In genomic region chr9:127793093-127793708, GRCh38 we compare ENCODE assay signal across 10 cellular contexts. TPM values are rescaled to one million over a fixed set of nuclear protein-coding genes. Genes with fewer than 3 reads are reported as not detected.
A peak's percentile ranks its signal among the peaks of the same experiment; 100 is the strongest.
DNase-seq lines count a peak whose midpoint lies in the region; ATAC-seq and TF ChIP-seq lines count a peak whose summit lies in the region.
"Had no signal": no experiment of that assay in that cellular context is flagged by ENCODE, and none has a peak within 500 bp of the region (broad histone marks: within the 10 kb centered on the region; RNA-seq: fewer than 3 reads in every experiment).

No MANE protein-coding gene starts in this region.

- no peak overlapping the region for H3K14ac ChIP-seq in mesenchymal stem cell (ENCODE audit: low read length in 2 of 2)

- WGBS in mesenchymal stem cell, result 75% methylated on average over 7 of the region's 8 CpGs

- peaks cover 48% of the 10 kb centered on the region for H3K36me3 ChIP-seq in HAP-1 (replicated peaks)
- H3K36me3 ChIP-seq in mesenchymal stem cell (ENCODE audit: control insufficient read depth in 1 of 2, insufficient read depth in 2 of 2, low read depth in 1 of 2, low read length in 2 of 2), result peaks cover 58 to 63% of the 10 kb centered on the region in 2 experiments

- no peak for ATAC-seq in HG02642 (IDR thresholded peaks at IDR 0.05; ENCODE audit: poor library complexity, unreplicated experiment)

- H2AFZ ChIP-seq in mesenchymal stem cell (ENCODE audit: low read depth, low read length), result no peak overlapping the region

- in situ Hi-C loops in HAP-1 (cut with MboI; ENCODE audit: low sequenced_read_pairs), result no loop called here

- H4K8ac ChIP-seq in mesenchymal stem cell (ENCODE audit: low read length), result peak overlapping the region; percentile 57

- no peak overlapping the region for H4K91ac ChIP-seq in mesenchymal stem cell (ENCODE audit: low read length)

- H3K79me1 ChIP-seq in mesenchymal stem cell (replicated peaks; ENCODE audit: low read length, poor library complexity, severe bottlenecking), result peaks cover 32% of the 10 kb centered on the region

- no peak overlapping the region for H2BK120ac ChIP-seq in mesenchymal stem cell (ENCODE audit: low read depth, low read length)

- no peak overlapping the region for H3K23ac ChIP-seq in mesenchymal stem cell (ENCODE audit: low read length in 2 of 2)

- no peak for TF ChIP-seq CTCF in AG04450 (IDR thresholded peaks at IDR 0.05; ENCODE audit: low read depth, low read length)

- H3K4me3 ChIP-seq in AG04450 (ENCODE audit: low read depth, low read length) (no peak overlapping the region), HAP-1 (no peak overlapping the region), mesenchymal stem cell (ENCODE audit: insufficient read depth in 1 of 2, low read depth in 1 of 2, low read length in 2 of 2) (no peak overlapping the region)

- H3K9ac ChIP-seq in mesenchymal stem cell (ENCODE audit: low read length), result peak overlapping the region; percentile 52

- H3K18ac ChIP-seq in mesenchymal stem cell (ENCODE audit: low read depth in 1 of 2, low read length in 2 of 2), result no peak overlapping the region

- peak overlapping the region; percentile 24 for H3K27ac Mint-ChIP-seq in activated naive CD8-positive, alpha-beta T cell

- peaks cover 45% of the 10 kb centered on the region for H3K4me1 Mint-ChIP-seq in activated naive CD8-positive, alpha-beta T cell (ENCODE audit: low read depth)

- no peak overlapping the region for H2BK12ac ChIP-seq in mesenchymal stem cell (ENCODE audit: low read length in 2 of 2)

- DNase-seq in AG04450 (ENCODE audit: low read depth, low spot score) (no peak), HAP-1 (ENCODE audit: low spot score in 2 of 2) (peak; percentile 1 to 52), mesenchymal stem cell (peak; percentile 33), NCI-H2029 (lab: John Stamatoyannopoulos, UW) (no peak), NOMO-1 (lab: John Stamatoyannopoulos, UW; ENCODE audit: unreplicated experiment in 2 of 2) (no peak), OCI-M2 (lab: John Stamatoyannopoulos, UW; ENCODE audit: unreplicated experiment) (no peak)
- DNase-seq: NCI-H1105; stimulated activated CD4-positive, alpha-beta T cell treated with anti-CD3 and anti-CD28 coated beads, Interleukin-4, amount 100 ng/mL, for 4 hours had no signal

- H3K9me3 ChIP-seq in AG04450 (ENCODE audit: control insufficient read depth, insufficient read depth, low read length) (no peaks in the 10 kb centered on the region), HAP-1 (no peaks in the 10 kb centered on the region), mesenchymal stem cell (ENCODE audit: control insufficient read depth, low read length) (no peaks in the 10 kb centered on the region)

- no peaks in the 10 kb centered on the region for H3K9me3 Mint-ChIP-seq in activated naive CD8-positive, alpha-beta T cell (ENCODE audit: low read depth)

- no peaks in the 10 kb centered on the region for H3K27me3 Mint-ChIP-seq in activated naive CD8-positive, alpha-beta T cell

- peaks cover 14% of the 10 kb centered on the region for H3K4me1 ChIP-seq in HAP-1
- peaks cover 27% of the 10 kb centered on the region for H3K4me1 ChIP-seq in mesenchymal stem cell (ENCODE audit: control insufficient read depth, insufficient read depth, low read depth, low read length)

- H3K36me3 Mint-ChIP-seq in activated naive CD8-positive, alpha-beta T cell, result peaks cover 2% of the 10 kb centered on the region

- H3K4me3 Mint-ChIP-seq in activated naive CD8-positive, alpha-beta T cell, result no peak overlapping the region

- H3K4ac ChIP-seq in mesenchymal stem cell (ENCODE audit: low read depth in 1 of 2, low read length in 2 of 2), result no peak overlapping the region

- H3K27me3 ChIP-seq in AG04450 (ENCODE audit: control insufficient read depth, insufficient read depth, low read length) (no peaks in the 10 kb centered on the region), HAP-1 (ENCODE audit: low read depth) (no peaks in the 10 kb centered on the region), mesenchymal stem cell (ENCODE audit: control insufficient read depth in 1 of 2, insufficient read depth in 1 of 2, low read length in 2 of 2) (no peaks in the 10 kb centered on the region)

- H3K27ac ChIP-seq in AG04450 (ENCODE audit: low read depth, low read length), result peak overlapping the region; percentile 78
- H3K27ac ChIP-seq in mesenchymal stem cell (ENCODE audit: low read length, poor library complexity, severe bottlenecking), result no peak overlapping the region

- H2BK15ac ChIP-seq in mesenchymal stem cell (ENCODE audit: low read depth, poor library complexity, severe bottlenecking), result no peak overlapping the region

- H2AK5ac ChIP-seq in mesenchymal stem cell (ENCODE audit: low read length, severe bottlenecking), result no peak overlapping the region

- H3K4me2 ChIP-seq in mesenchymal stem cell (ENCODE audit: low read length, poor library complexity, severe bottlenecking), result no peak overlapping the region

- no peak overlapping the region for H2BK5ac ChIP-seq in mesenchymal stem cell (ENCODE audit: low read depth, low read length, poor library complexity, severe bottlenecking)

- POLR2A ChIA-PET in AG04450 (lab: Yijun Ruan, JAX), result interaction anchor here (0.5 to 1.8 kb wide), 4 partner anchors 10 to 209 kb away, joined by 4 to 5 read pairs (median 4); no protein-coding TSS in a partner anchor

- CTCF ChIA-PET in AG04450 (lab: Charles Lee), result interaction anchor here (1.0 to 1.9 kb wide), 3 partner anchors 8 to 128 kb away, joined by 4 to 12 read pairs (median 9); no protein-coding TSS in a partner anchor

RNA-seq across cellular contexts. Expression of gene CDK9, which starts 7.4 kb away (rescaled TPM):
- polyA plus RNA-seq in AG04450 (2011; rRNA removed), result 38.2 and 45.9 TPM in 2 replicates
- 47.9 and 58.9 TPM in 2 replicates for polyA minus RNA-seq in AG04450 (2011; rRNA and poly(A)+ RNA removed)
- 44.3 TPM for polyA plus RNA-seq in mesenchymal stem cell (2013, experiment 1 of 2)
- 43.0 TPM for polyA plus RNA-seq in mesenchymal stem cell (2013, experiment 2 of 2)

RNA-seq across cellular contexts. Expression of gene FPGS, which starts 9.5 kb away (rescaled TPM):
- polyA plus RNA-seq in AG04450 (2011; rRNA removed), result 24.8 and 34.6 TPM in 2 replicates
- polyA minus RNA-seq in AG04450 (2011; rRNA and poly(A)+ RNA removed), result 36.9 and 48.0 TPM in 2 replicates
- 31.6 TPM for polyA plus RNA-seq in mesenchymal stem cell (2013, experiment 1 of 2)
- 30.7 TPM for polyA plus RNA-seq in mesenchymal stem cell (2013, experiment 2 of 2)

RNA-seq across cellular contexts. Expression of gene SH2D3C, which starts 14.7 kb away (rescaled TPM):
- not detected in 2 replicates for polyA plus RNA-seq in AG04450 (2011; rRNA removed)
- polyA minus RNA-seq in AG04450 (2011; rRNA and poly(A)+ RNA removed), result not detected in 2 replicates
- polyA plus RNA-seq in mesenchymal stem cell (2013, experiment 1 of 2), result 0.57 TPM
- 0.58 TPM for polyA plus RNA-seq in mesenchymal stem cell (2013, experiment 2 of 2)

RNA-seq across cellular contexts. Expression of gene TOR2A, which starts 58.1 kb away (rescaled TPM):
- 4.9 and 5.8 TPM in 2 replicates for polyA plus RNA-seq in AG04450 (2011; rRNA removed)
- 2.5 and 4.5 TPM in 2 replicates for polyA minus RNA-seq in AG04450 (2011; rRNA and poly(A)+ RNA removed)
- 16.9 TPM for polyA plus RNA-seq in mesenchymal stem cell (2013, experiment 1 of 2)
- polyA plus RNA-seq in mesenchymal stem cell (2013, experiment 2 of 2), result 16.5 TPM

Comparison
In these comparisons a context has a peak if more than half of its experiments do, and no peak if none do; other contexts are left out.
1. DNase-seq: peak in HAP-1 (2 of 2) and mesenchymal stem cell (single experiment); none in AG04450 (single experiment), NCI-H2029 (single experiment), NOMO-1 (0 of 2) and OCI-M2 (single experiment).